In the genomic region with DNA sequence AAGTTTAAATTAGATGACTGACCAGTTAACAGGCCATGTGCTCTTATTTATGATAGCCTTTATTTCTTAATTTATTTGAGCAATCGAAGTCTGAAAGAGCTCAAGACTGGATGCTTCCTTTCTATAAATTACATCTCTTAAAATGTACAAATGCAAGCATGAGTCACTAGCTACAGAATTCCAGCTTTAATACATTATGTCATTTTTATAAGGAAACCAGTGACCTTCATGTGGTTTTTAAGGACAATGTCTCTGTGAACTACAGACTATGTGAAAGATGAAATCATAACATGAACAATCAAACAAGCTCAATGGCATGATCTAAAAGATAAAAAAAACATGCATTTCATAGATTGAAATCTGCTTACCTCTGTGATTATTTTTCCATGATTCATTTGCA, we compare ENCODE assay signal across 24 cellular contexts. TPM values are rescaled to one million over a fixed set of nuclear protein-coding genes. Genes with fewer than 3 reads are reported as not detected.
DNase-seq lines count a peak whose midpoint lies in the region; ATAC-seq, FAIRE-seq and TF ChIP-seq lines count a peak whose summit lies in the region.
"Had no signal": no experiment of that assay in that cellular context is flagged by ENCODE, and none has a peak within 500 bp of the region (broad histone marks: within the 10 kb centered on the region; RNA-seq: fewer than 3 reads in every experiment).

No MANE protein-coding gene starts in this region.

- no peaks in the 10 kb centered on the region for H3K27me3 Mint-ChIP-seq in astrocyte (ENCODE audit: low read depth, unreplicated experiment)
- H3K27me3 Mint-ChIP-seq: CD4-positive, CD25-positive, alpha-beta regulatory T cell had no signal

- no peak for DNase-seq in H7
- peak; percentile 1 for DNase-seq in M059J (ENCODE audit: low read depth)
- no peak for DNase-seq in astrocyte (ENCODE audit: low read depth)
- DNase-seq in smooth muscle cell (lab: John Stamatoyannopoulos, UW; ENCODE audit: unreplicated experiment) = no peak
- no peak for DNase-seq in ureter (ENCODE audit: low spot score)
- DNase-seq: CD4-positive, CD25-positive, alpha-beta regulatory T cell; COR-L47; DMS79; KG1; NCI-H1105; NCI-H146; NCI-H2029; NCI-H2227 treated with DMSO at 0.1 percent for 48 hours; NCI-H510A; NCI-H748 treated with DMSO at 0.1 percent for 48 hours; NK-92 treated with Interleukin-12 subunit alpha and Interleukin-12 subunit beta, amount 100 ng/mL, for 24 hours had no signal

- WGBS in smooth muscle cell (ENCODE audit: low lambda C conversion rate) = 69% methylated on average over 1 of the region's 1 CpG

- no peaks in the 10 kb centered on the region for H3F3A ChIP-seq in smooth muscle cell (ENCODE audit: low read depth)

- no peaks in the 10 kb centered on the region for H3K9me3 Mint-ChIP-seq in astrocyte (ENCODE audit: unreplicated experiment)
- H3K9me3 Mint-ChIP-seq: T-helper 1 cell treated with Interleukin-12 subunit alpha and Interleukin-12 subunit beta and Interleukin-4 antibody, amounts not matched to agents 30 μg/mL and 1 μg/mL, for 36 hours had no signal

- no peaks in the 10 kb centered on the region for H3K36me3 Mint-ChIP-seq in astrocyte (ENCODE audit: low read depth, unreplicated experiment)
- H3K36me3 Mint-ChIP-seq: CD4-positive, CD25-positive, alpha-beta regulatory T cell had no signal

- no peak overlapping the region for H3K4me3 Mint-ChIP-seq in astrocyte (ENCODE audit: unreplicated experiment)
- H3K4me3 Mint-ChIP-seq: CD4-positive, CD25-positive, alpha-beta regulatory T cell; T-helper 1 cell treated with Interleukin-12 subunit alpha and Interleukin-12 subunit beta and Interleukin-4 antibody, amounts not matched to agents 30 μg/mL and 1 μg/mL, for 36 hours had no signal

- peak; percentile 76 for FAIRE-seq in astrocyte (lab: Jason Lieb, UNC)
- FAIRE-seq: H1, RCC 7860 had no signal

- peaks cover 1% of the 10 kb centered on the region for H3K4me1 Mint-ChIP-seq in astrocyte (ENCODE audit: low read depth, unreplicated experiment)
- H3K4me1 Mint-ChIP-seq: CD4-positive, CD25-positive, alpha-beta regulatory T cell had no signal

- peak overlapping the region; percentile 4; the same call in 1 of the 2 replicates for H3K4me3 ChIP-seq in H7 (ENCODE audit: insufficient read depth, low read depth, low read length)
- H3K4me3 ChIP-seq in astrocyte (ENCODE audit: insufficient read depth, low read depth, low read length) = no peak overlapping the region
- no peak overlapping the region for H3K4me3 ChIP-seq in smooth muscle cell
- H3K4me3 ChIP-seq: SJSA1 had no signal

- H3K79me2 ChIP-seq in astrocyte (ENCODE audit: insufficient read depth, low read length) (no peaks in the 10 kb centered on the region), smooth muscle cell (ENCODE audit: low read depth) (no peaks in the 10 kb centered on the region)

- H2AFZ ChIP-seq in astrocyte (ENCODE audit: low read depth, low read length) (no peak overlapping the region), smooth muscle cell (ENCODE audit: low read depth) (no peak overlapping the region)

- ATAC-seq in GM19467 (IDR thresholded peaks at IDR 0.05; ENCODE audit: unreplicated experiment) = no peak
- no peak for ATAC-seq in HG02884 (IDR thresholded peaks at IDR 0.05; ENCODE audit: unreplicated experiment)

- H3K9ac ChIP-seq in astrocyte (ENCODE audit: low read length) = no peak overlapping the region
- no peak overlapping the region for H3K9ac ChIP-seq in smooth muscle cell (ENCODE audit: low read depth)

- H3K4me1 ChIP-seq in astrocyte (ENCODE audit: insufficient read depth, low read length) = no peaks in the 10 kb centered on the region
- H3K4me1 ChIP-seq in smooth muscle cell (ENCODE audit: low read depth) = no peaks in the 10 kb centered on the region
- H3K4me1 ChIP-seq: SJSA1 had no signal

- H4K20me1 ChIP-seq in astrocyte (ENCODE audit: insufficient read depth, low read length) = no peaks in the 10 kb centered on the region
- no peaks in the 10 kb centered on the region for H4K20me1 ChIP-seq in smooth muscle cell (ENCODE audit: low read depth)

- H3K36me3 ChIP-seq in H7 (replicated peaks; ENCODE audit: control insufficient read depth, insufficient read depth, low read length) (peaks cover 4% of the 10 kb centered on the region), astrocyte (ENCODE audit: insufficient read depth, low read length) (no peaks in the 10 kb centered on the region), smooth muscle cell (ENCODE audit: low read depth) (no peaks in the 10 kb centered on the region)
- H3K36me3 ChIP-seq: SJSA1 had no signal

- TF ChIP-seq CTCF in astrocyte (IDR thresholded peaks at IDR 0.05; ENCODE audit: insufficient read depth, low read depth, low read length) (no peak), smooth muscle cell (IDR thresholded peaks at IDR 0.05; ENCODE audit: borderline replicate concordance, insufficient read depth, poor library complexity, severe bottlenecking) (no peak)

- no peak overlapping the region for H3K27ac Mint-ChIP-seq in astrocyte (ENCODE audit: unreplicated experiment)
- H3K27ac Mint-ChIP-seq: CD4-positive, CD25-positive, alpha-beta regulatory T cell; T-helper 1 cell treated with Interleukin-12 subunit alpha and Interleukin-12 subunit beta and Interleukin-4 antibody, amounts not matched to agents 30 μg/mL and 1 μg/mL, for 36 hours had no signal

- no peaks in the 10 kb centered on the region for H3K27me3 ChIP-seq in H7 (ENCODE audit: control insufficient read depth, insufficient read depth, low read length)
- no peaks in the 10 kb centered on the region for H3K27me3 ChIP-seq in astrocyte (ENCODE audit: insufficient read depth, low read length)
- no peaks in the 10 kb centered on the region for H3K27me3 ChIP-seq in smooth muscle cell (ENCODE audit: low read depth)
- H3K27me3 ChIP-seq: SJSA1 had no signal

- H3K4me2 ChIP-seq in astrocyte (ENCODE audit: low read length) (no peak overlapping the region), smooth muscle cell (peak overlapping the region; percentile 30)

- H3K27ac ChIP-seq in astrocyte (ENCODE audit: low read depth, low read length) (no peak overlapping the region), smooth muscle cell (ENCODE audit: low read depth) (no peak overlapping the region)
- H3K27ac ChIP-seq: SJSA1 had no signal

- H3K9me3 ChIP-seq in astrocyte (ENCODE audit: insufficient read depth, low read depth, low read length) (no peaks in the 10 kb centered on the region), smooth muscle cell (replicated peaks; ENCODE audit: low read depth) (no peaks in the 10 kb centered on the region)
- H3K9me3 ChIP-seq: SJSA1 had no signal

RNA-seq across cellular contexts. Expression of gene HTR2C, which starts 15.4 kb away (rescaled TPM):
- total RNA-seq in H7 (2014; rRNA removed; shearing (Covaris generic)) = 3.2 and 4.5 TPM in 2 replicates
- 0.76 and 0.84 TPM in 2 replicates for total RNA-seq in M059J (2014; rRNA removed; shearing (Covaris generic))
- total RNA-seq in astrocyte (not detected in 2 replicates), smooth muscle cell (0.09 TPM in 2 replicates), ureter (0.75 TPM)
- 0.19 TPM in 1 of 2 replicates, not detected in the other for polyA plus RNA-seq in smooth muscle cell
- total RNA-seq: CD4-positive, CD25-positive, alpha-beta regulatory T cell; OCI-LY7; SJSA1 had no signal
- polyA plus RNA-seq: BJ; CD4-positive, CD25-positive, alpha-beta regulatory T cell had no signal
